ENCODE assay signal across 12 cellular contexts in genomic region chr1:110348771-110349170, GRCh38. TPM values are rescaled to one million over a fixed set of nuclear protein-coding genes. Genes with fewer than 3 reads are reported as not detected.
DNase-seq lines count a peak whose midpoint lies in the region; ATAC-seq and TF ChIP-seq lines count a peak whose summit lies in the region.
"Had no signal": no experiment of that assay in that cellular context is flagged by ENCODE, and none has a peak within 500 bp of the region (broad histone marks: within the 10 kb centered on the region; RNA-seq: fewer than 3 reads in every experiment).

No MANE protein-coding gene starts in this region.

- peaks cover 92% of the 10 kb centered on the region for H3K4me1 ChIP-seq in OCI-LY1 (ENCODE audit: insufficient read depth, low read length, severe bottlenecking)

- H3K4me2 ChIP-seq in OCI-LY1 (ENCODE audit: low read length): peak overlapping the region; percentile 43

- H3K9me3 Mint-ChIP-seq in brain: no peaks in the 10 kb centered on the region
- no peaks in the 10 kb centered on the region for H3K9me3 Mint-ChIP-seq in natural killer cell treated with Interleukin-12 subunit alpha and Interleukin-12 subunit beta and Interleukin-15 and Interleukin-18, amount 100 ng/mL, for 72 hours

- H2AFZ ChIP-seq in OCI-LY1 (ENCODE audit: low read length): no peak overlapping the region

- H3K9ac ChIP-seq in OCI-LY1 (ENCODE audit: low read length): no peak overlapping the region

- TF ChIP-seq CTCF in OCI-LY1 (IDR thresholded peaks at IDR 0.05; ENCODE audit: low read length) (no peak), brain (conservative IDR thresholded peaks at IDR 0.05) (no peak)

- peaks cover 93% of the 10 kb centered on the region for H3K36me3 ChIP-seq in OCI-LY1 (ENCODE audit: insufficient read depth, low read length)

- H3K4me1 Mint-ChIP-seq in brain: peaks cover 88% of the 10 kb centered on the region
- H3K4me1 Mint-ChIP-seq in natural killer cell treated with Interleukin-12 subunit alpha and Interleukin-12 subunit beta and Interleukin-15 and Interleukin-18, amount 100 ng/mL, for 72 hours (ENCODE audit: low read depth in 2 of 2): peaks cover 54 to 72% of the 10 kb centered on the region in 2 donors

- peaks cover 100% of the 10 kb centered on the region for H3K79me2 ChIP-seq in OCI-LY1 (ENCODE audit: insufficient read depth, low read length)

- H3K27me3 ChIP-seq in OCI-LY1 (ENCODE audit: insufficient read depth, low read length): no peaks in the 10 kb centered on the region
- H3K27me3 ChIP-seq: tibial artery had no signal

- no peaks in the 10 kb centered on the region for H3F3A ChIP-seq in OCI-LY1 (ENCODE audit: insufficient read depth, low read length)

- ATAC-seq in natural killer cell treated with Interleukin-12 subunit alpha and Interleukin-12 subunit beta and Interleukin-15 and Interleukin-18, amount 100 ng/mL, for 72 hours: no peak
- ATAC-seq in GM19328 (IDR thresholded peaks at IDR 0.05; ENCODE audit: unreplicated experiment): no peak

- peak overlapping the region in 2 of 5 experiments; percentile 59 to 78 for H3K27ac Mint-ChIP-seq in brain
- peak overlapping the region; percentile 14 to 39 for H3K27ac Mint-ChIP-seq in natural killer cell treated with Interleukin-12 subunit alpha and Interleukin-12 subunit beta and Interleukin-15 and Interleukin-18, amount 100 ng/mL, for 72 hours

- peak overlapping the region; percentile 18 for H3K4me3 ChIP-seq in OCI-LY1 (ENCODE audit: low read depth, low read length, poor library complexity, severe bottlenecking)
- H3K4me3 ChIP-seq: tibial artery had no signal

- H3K4me3 Mint-ChIP-seq in brain: peak overlapping the region; percentile 33 to 74 (median 57)
- peak overlapping the region; percentile 68 for H3K4me3 Mint-ChIP-seq in natural killer cell treated with Interleukin-12 subunit alpha and Interleukin-12 subunit beta and Interleukin-15 and Interleukin-18, amount 100 ng/mL, for 72 hours

- H3K9me3 ChIP-seq in OCI-LY1 (ENCODE audit: low read length): no peaks in the 10 kb centered on the region
- H3K9me3 ChIP-seq: Caco-2, tibial artery had no signal

- no peaks in the 10 kb centered on the region for H3K9me2 ChIP-seq in OCI-LY1 (ENCODE audit: low read depth, low read length)

- H3K36me3 Mint-ChIP-seq in brain: peaks cover 25% of the 10 kb centered on the region
- H3K36me3 Mint-ChIP-seq in natural killer cell treated with Interleukin-12 subunit alpha and Interleukin-12 subunit beta and Interleukin-15 and Interleukin-18, amount 100 ng/mL, for 72 hours: peaks cover 38% of the 10 kb centered on the region

- 0 out of 2 replicates have a peak, but pooled peaks cover 12% of the 10 kb centered on the region for H4K20me1 ChIP-seq in OCI-LY1 (ENCODE audit: insufficient read depth, low read length)

- DNase-seq in EH (ENCODE audit: low read depth) (peak; percentile 9), SKM-1 (lab: John Stamatoyannopoulos, UW; ENCODE audit: unreplicated experiment) (no peak), putamen (ENCODE audit: low spot score) (no peak), NCI-H2107 treated with DMSO at 0.1 percent for 48 hours (lab: John Stamatoyannopoulos, UW; ENCODE audit: unreplicated experiment) (no peak)
- DNase-seq in natural killer cell treated with Interleukin-12 subunit alpha and Interleukin-12 subunit beta and Interleukin-15 and Interleukin-18, amount 100 ng/mL, for 72 hours (ENCODE audit: low spot score): no peak
- DNase-seq: Caco-2, NCI-H1436 treated with DMSO at 0.1 percent for 48 hours, NCI-H69, tibial artery had no signal

- no peak overlapping the region for H3K27ac ChIP-seq in OCI-LY1 (ENCODE audit: low read depth, low read length, poor library complexity, severe bottlenecking)
- H3K27ac ChIP-seq: tibial artery had no signal

- H3K27me3 Mint-ChIP-seq in brain: no peaks in the 10 kb centered on the region
- no peaks in the 10 kb centered on the region for H3K27me3 Mint-ChIP-seq in natural killer cell treated with Interleukin-12 subunit alpha and Interleukin-12 subunit beta and Interleukin-15 and Interleukin-18, amount 100 ng/mL, for 72 hours

RNA-seq across cellular contexts. Expression of gene RBM15, which starts 9.6 kb away (rescaled TPM):
- polyA plus RNA-seq in brain (ENCODE audit: insufficient read depth, low read depth, low replicate concordance): 5.1 TPM
- 10 to 100 TPM; 60.2 to 97.9 TPM for total RNA-seq in natural killer cell treated with Interleukin-12 subunit alpha and Interleukin-12 subunit beta and Interleukin-15 and Interleukin-18, amount 100 ng/mL, for 72 hours

RNA-seq across cellular contexts. Expression of gene SLC16A4, which starts 42.1 kb away (rescaled TPM):
- polyA plus RNA-seq in brain (ENCODE audit: insufficient read depth, low read depth, low replicate concordance): 2.4 TPM
- total RNA-seq in natural killer cell treated with Interleukin-12 subunit alpha and Interleukin-12 subunit beta and Interleukin-15 and Interleukin-18, amount 100 ng/mL, for 72 hours: under 1 TPM in 1 of 2 donors, not detected in 1; 0.48 TPM

RNA-seq across cellular contexts. Expression of gene LAMTOR5, which starts 58.7 kb away (rescaled TPM):
- 200 TPM for polyA plus RNA-seq in brain (ENCODE audit: insufficient read depth, low read depth, low replicate concordance)
- 100 to 1,000 TPM in 1 of 2 donors, 10 to 100 TPM in 1; 86.1 to 150 TPM for total RNA-seq in natural killer cell treated with Interleukin-12 subunit alpha and Interleukin-12 subunit beta and Interleukin-15 and Interleukin-18, amount 100 ng/mL, for 72 hours
